In the genomic region with DNA sequence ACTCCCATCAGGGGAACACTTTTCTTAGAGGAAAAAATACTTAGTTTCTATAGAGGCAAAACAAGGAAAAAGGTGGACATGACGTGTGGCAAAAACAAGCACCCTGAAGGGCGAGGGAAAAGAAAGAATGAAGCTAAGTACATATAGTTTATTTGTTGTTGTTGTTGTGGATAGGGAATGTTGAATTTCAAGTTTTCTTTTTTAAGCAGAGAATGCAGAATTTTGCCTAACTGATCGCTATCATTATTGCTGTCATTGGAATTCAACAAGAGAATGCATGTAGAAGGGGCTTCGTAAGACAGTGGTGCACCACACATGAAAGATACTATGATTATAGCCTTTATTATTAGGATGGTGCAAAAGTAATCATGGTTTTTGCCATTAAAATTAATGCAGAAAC, we compare ENCODE assay signal across 24 cellular contexts.
"Had no signal": no experiment of that assay in that cellular context is flagged by ENCODE, and none has a peak within 500 bp of the region (broad histone marks: within the 10 kb centered on the region; RNA-seq: fewer than 3 reads in every experiment).

No MANE protein-coding gene starts in this region.

- H3K9ac ChIP-seq: neural progenitor cell, parathyroid adenoma had no signal

- H3K9me3 Mint-ChIP-seq: natural killer cell; neural progenitor cell; stimulated activated memory B cell treated with anti-CD40 and anti-IgM and Interleukin-4, amounts not matched to agents 10 μg/mL and 1 μg/mL and 100 μg/mL, for 72 hours; stimulated activated naive CD8-positive, alpha-beta T cell treated with anti-CD3 and anti-CD28 coated beads, Interleukin-15, amount 100 ng/mL, for 72 hours had no signal

- H3K27ac Mint-ChIP-seq: naive B cell; natural killer cell; stimulated activated memory B cell treated with anti-CD40 and anti-IgM and Interleukin-4, amounts not matched to agents 10 μg/mL and 1 μg/mL and 100 μg/mL, for 72 hours; stimulated activated naive CD8-positive, alpha-beta T cell treated with anti-CD3 and anti-CD28 coated beads, Interleukin-15, amount 100 ng/mL, for 72 hours had no signal

- DNase-seq: heart right ventricle; left ventricle myocardium inferior; naive B cell; natural killer cell; nephron progenitor cell; occipital lobe; right lobe of liver; stimulated activated CD4-positive, alpha-beta T cell treated with anti-CD3 and anti-CD28 coated beads, Interleukin-1b, Interleukin-23, amount 100 ng/mL, for 48 hours; stimulated activated CD4-positive, alpha-beta T cell treated with anti-CD3 and anti-CD28 coated beads, Interleukin-2, amount 100 ng/mL, for 48 hours; stimulated activated CD4-positive, alpha-beta T cell treated with anti-CD3 and anti-CD28 coated beads, Interleukin-4, amount 100 ng/mL, for 4 hours; stimulated activated CD8-positive, alpha-beta memory T cell treated with anti-CD3 and anti-CD28 coated beads, Interleukin-4, amount 100 ng/mL, for 48 hours; stimulated activated naive CD4-positive, alpha-beta T cell treated with Interleukin-2 at 50 U/mL for 16 hours; stimulated activated naive CD8-positive, alpha-beta T cell treated with anti-CD3 and anti-CD28 coated beads, Interleukin-15, amount 100 ng/mL, for 72 hours; substantia nigra; upper lobe of right lung had no signal

- H3K4me1 Mint-ChIP-seq: naive B cell; natural killer cell; neural progenitor cell; stimulated activated memory B cell treated with anti-CD40 and anti-IgM and Interleukin-4, amounts not matched to agents 10 μg/mL and 1 μg/mL and 100 μg/mL, for 72 hours; stimulated activated naive CD8-positive, alpha-beta T cell treated with anti-CD3 and anti-CD28 coated beads, Interleukin-15, amount 100 ng/mL, for 72 hours had no signal

- H3K9me3 ChIP-seq: heart right ventricle, left ventricle myocardium inferior, neutrophil, right atrium auricular region, right lobe of liver, upper lobe of right lung had no signal

- H3K27me3 ChIP-seq: heart right ventricle, hepatocyte, neural progenitor cell, neutrophil, right atrium auricular region, right lobe of liver, tibial nerve, upper lobe of right lung had no signal

- H3K4me3 Mint-ChIP-seq: naive B cell; natural killer cell; nephron progenitor cell; neural progenitor cell; stimulated activated memory B cell treated with anti-CD40 and anti-IgM and Interleukin-4, amounts not matched to agents 10 μg/mL and 1 μg/mL and 100 μg/mL, for 72 hours; stimulated activated naive CD8-positive, alpha-beta T cell treated with anti-CD3 and anti-CD28 coated beads, Interleukin-15, amount 100 ng/mL, for 72 hours had no signal

- H3K36me3 Mint-ChIP-seq: naive B cell; natural killer cell; neural progenitor cell; stimulated activated memory B cell treated with anti-CD40 and anti-IgM and Interleukin-4, amounts not matched to agents 10 μg/mL and 1 μg/mL and 100 μg/mL, for 72 hours had no signal

- H3K27ac ChIP-seq: heart right ventricle, hepatocyte, left ventricle myocardium inferior, neural progenitor cell, neutrophil, parathyroid adenoma, right atrium auricular region, right lobe of liver, tibial nerve, upper lobe of right lung had no signal

- H3K4me1 ChIP-seq: heart right ventricle, left ventricle myocardium inferior, neural progenitor cell, parathyroid adenoma, right atrium auricular region, right lobe of liver, tibial nerve, upper lobe of right lung had no signal

- H3K36me3 ChIP-seq: heart right ventricle, left ventricle myocardium inferior, neural progenitor cell, neutrophil, right atrium auricular region, right lobe of liver, tibial nerve, upper lobe of right lung had no signal

- H3K27me3 Mint-ChIP-seq: naive B cell; stimulated activated memory B cell treated with anti-CD40 and anti-IgM and Interleukin-4, amounts not matched to agents 10 μg/mL and 1 μg/mL and 100 μg/mL, for 72 hours; stimulated activated naive CD8-positive, alpha-beta T cell treated with anti-CD3 and anti-CD28 coated beads, Interleukin-15, amount 100 ng/mL, for 72 hours had no signal

- H3K4me3 ChIP-seq: heart right ventricle, hepatocyte, left ventricle myocardium inferior, lung, neural progenitor cell, right atrium auricular region, right lobe of liver, smooth muscle cell, tibial nerve, upper lobe of right lung had no signal
